Comparison of ENCODE assay signal across 2 cellular contexts in genomic region chr22:46120420-46120737, GRCh38.
TF ChIP-seq lines count a peak whose summit lies in the region.

No MANE protein-coding gene starts in this region.

TF ChIP-seq in IMR-90, 13 proteins besides CTCF, POLR2A, EP300 and RAD21:
- TF ChIP-seq CHD1 (IDR thresholded peaks at IDR 0.05; ENCODE audit: low read depth, low read length), result no peak
- TF ChIP-seq MAZ (IDR thresholded peaks at IDR 0.05; ENCODE audit: borderline replicate concordance, low read depth, low read length), result no peak
- TF ChIP-seq CEBPB (IDR thresholded peaks at IDR 0.05; ENCODE audit: low read depth, low read length), result no peak
- TF ChIP-seq BHLHE40 (IDR thresholded peaks at IDR 0.05; ENCODE audit: low read depth, low read length), result no peak
- TF ChIP-seq, protein P1, sequence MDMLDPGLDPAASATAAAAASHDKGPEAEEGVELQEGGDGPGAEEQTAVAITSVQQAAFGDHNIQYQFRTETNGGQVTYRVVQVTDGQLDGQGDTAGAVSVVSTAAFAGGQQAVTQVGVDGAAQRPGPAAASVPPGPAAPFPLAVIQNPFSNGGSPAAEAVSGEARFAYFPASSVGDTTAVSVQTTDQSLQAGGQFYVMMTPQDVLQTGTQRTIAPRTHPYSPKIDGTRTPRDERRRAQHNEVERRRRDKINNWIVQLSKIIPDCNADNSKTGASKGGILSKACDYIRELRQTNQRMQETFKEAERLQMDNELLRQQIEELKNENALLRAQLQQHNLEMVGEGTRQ (IDR thresholded peaks at IDR 0.05; ENCODE audit: low read depth, low read length), result no peak
- no peak for TF ChIP-seq NFE2L2 (IDR thresholded peaks at IDR 0.05; ENCODE audit: low read depth, low read length)
- no peak for TF ChIP-seq SMC3 (IDR thresholded peaks at IDR 0.05; ENCODE audit: low read depth, low read length)
- no peak for TF ChIP-seq FOS (IDR thresholded peaks at IDR 0.05; ENCODE audit: low read depth, low read length)
- TF ChIP-seq, protein P2, sequence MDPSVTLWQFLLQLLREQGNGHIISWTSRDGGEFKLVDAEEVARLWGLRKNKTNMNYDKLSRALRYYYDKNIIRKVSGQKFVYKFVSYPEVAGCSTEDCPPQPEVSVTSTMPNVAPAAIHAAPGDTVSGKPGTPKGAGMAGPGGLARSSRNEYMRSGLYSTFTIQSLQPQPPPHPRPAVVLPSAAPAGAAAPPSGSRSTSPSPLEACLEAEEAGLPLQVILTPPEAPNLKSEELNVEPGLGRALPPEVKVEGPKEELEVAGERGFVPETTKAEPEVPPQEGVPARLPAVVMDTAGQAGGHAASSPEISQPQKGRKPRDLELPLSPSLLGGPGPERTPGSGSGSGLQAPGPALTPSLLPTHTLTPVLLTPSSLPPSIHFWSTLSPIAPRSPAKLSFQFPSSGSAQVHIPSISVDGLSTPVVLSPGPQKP (IDR thresholded peaks at IDR 0.05; ENCODE audit: borderline replicate concordance, low read depth, low read length), result no peak
- TF ChIP-seq RCOR1 (IDR thresholded peaks at IDR 0.05; ENCODE audit: insufficient replicate concordance, low read length), result no peak
- no peak for TF ChIP-seq MAFK (IDR thresholded peaks at IDR 0.05; ENCODE audit: low read depth, low read length)
- TF ChIP-seq MXI1 (IDR thresholded peaks at IDR 0.05; ENCODE audit: borderline replicate concordance, low read depth, low read length), result no peak
- no peak for TF ChIP-seq RFX5 (IDR thresholded peaks at IDR 0.05; ENCODE audit: low read depth, low read length)

TF ChIP-seq in H1, 55 proteins besides CTCF, POLR2A, EP300 and RAD21:
- TF ChIP-seq BCL11A (IDR thresholded peaks at IDR 0.05; ENCODE audit: low read depth in 2 of 2, low read length in 2 of 2) (no peak), CHD1 (IDR thresholded peaks at IDR 0.05; ENCODE audit: low read depth, low read length) (no peak), GABPA (IDR thresholded peaks at IDR 0.05; ENCODE audit: borderline replicate concordance, insufficient read depth, low read length) (no peak), CTBP2 (IDR thresholded peaks at IDR 0.05; ENCODE audit: borderline replicate concordance, insufficient read depth, insufficient read length, low read length) (no peak), SUZ12 (IDR thresholded peaks at IDR 0.05; ENCODE audit: low read length) (no peak), E2F6 (IDR thresholded peaks at IDR 0.05) (no peak), JUN (IDR thresholded peaks at IDR 0.05; ENCODE audit: low read depth, low read length) (no peak), SIN3A (conservative IDR thresholded peaks at IDR 0.05 in 1 of 2, IDR thresholded peaks at IDR 0.05 in 1 of 2; ENCODE audit: low read depth in 1 of 2, low read length in 2 of 2) (no peak), FOSL1 (IDR thresholded peaks at IDR 0.05; ENCODE audit: insufficient read depth, low read depth, low read length) (no peak), RFX5 (IDR thresholded peaks at IDR 0.05; ENCODE audit: borderline replicate concordance, low read depth, low read length) (no peak), CBX5 (IDR thresholded peaks at IDR 0.05; ENCODE audit: low read depth, low read length) (no peak), SIX5 (IDR thresholded peaks at IDR 0.05; ENCODE audit: low read depth, low read length) (no peak), CEBPB (IDR thresholded peaks at IDR 0.05; ENCODE audit: low read depth, low read length) (no peak), PHF8 (conservative IDR thresholded peaks at IDR 0.05; ENCODE audit: low read depth, low read length) (no peak), JUND (IDR thresholded peaks at IDR 0.05; ENCODE audit: low read length) (no peak), SAP30 (IDR thresholded peaks at IDR 0.05; ENCODE audit: insufficient read depth, insufficient replicate concordance, low read length) (no peak), RNF2 (IDR thresholded peaks at IDR 0.05; ENCODE audit: borderline replicate concordance, low read depth, low read length, missing control alignments, poor library complexity, severe bottlenecking) (no peak), SP1 (IDR thresholded peaks at IDR 0.05; ENCODE audit: low read depth, low read length) (no peak)
- TF ChIP-seq, protein P1 (IDR thresholded peaks at IDR 0.05; ENCODE audit: low read length), result no peak
TF ChIP-seq in H1: peak in this region for 0.
